Comparison of ENCODE assay signal across 8 cellular contexts in genomic region chr15:72475674-72476073, GRCh38. TPM values are rescaled to one million over a fixed set of nuclear protein-coding genes. Genes with fewer than 3 reads are reported as not detected.
DNase-seq lines count a peak whose midpoint lies in the region; ATAC-seq and TF ChIP-seq lines count a peak whose summit lies in the region.

No MANE protein-coding gene starts in this region.

- H3K27ac ChIP-seq in VCaP, result peak overlapping the region; percentile 98

- no peak for DNase-seq in GM12864 (ENCODE audit: low read depth)
- DNase-seq in fibroblast of the aortic adventitia (ENCODE audit: low read depth), result no peak
- no peak for DNase-seq in retinal pigment epithelial cell (ENCODE audit: low read depth)
- no peak for DNase-seq in DMS53 (lab: John Stamatoyannopoulos, UW)
- DNase-seq in activated CD8-positive, alpha-beta memory T cell treated with anti-CD3 and anti-CD28 coated beads, Interleukin-2, amount 50 U/mL, for 4 hours, result no peak

- H3K4me3 ChIP-seq in GM12864 (ENCODE audit: low read depth, low read length) (peak overlapping the region; percentile 95), fibroblast of the aortic adventitia (ENCODE audit: low read depth, low read length) (peak overlapping the region; percentile 98), retinal pigment epithelial cell (ENCODE audit: low read length) (peak overlapping the region; percentile 76)

- ATAC-seq in HG03521 (IDR thresholded peaks at IDR 0.05; ENCODE audit: unreplicated experiment) (no peak), HG03159 (IDR thresholded peaks at IDR 0.05; ENCODE audit: unreplicated experiment) (no peak)

- TF ChIP-seq CTCF in GM12864 (IDR thresholded peaks at IDR 0.05; ENCODE audit: low read depth, low read length, missing control alignments) (no peak), VCaP (conservative IDR thresholded peaks at IDR 0.05) (no peak), fibroblast of the aortic adventitia (IDR thresholded peaks at IDR 0.05; ENCODE audit: insufficient read depth, low read length) (no peak), retinal pigment epithelial cell (conservative IDR thresholded peaks at IDR 0.05; ENCODE audit: low read depth, low read length) (no peak)

RNA-seq across cellular contexts. Expression of gene ARIH1, which starts 1.5 kb away (rescaled TPM):
- total RNA-seq in fibroblast of the aortic adventitia (ENCODE audit: low replicate concordance), result 51.1 and 69.2 TPM in 2 replicates
